ENCODE assay signal across 33 cellular contexts in genomic region chr3:184082034-184082433, GRCh38. TPM values are rescaled to one million over a fixed set of nuclear protein-coding genes. Genes with fewer than 3 reads are reported as not detected.
"Had no signal": no experiment of that assay in that cellular context is flagged by ENCODE, and none has a peak within 500 bp of the region (broad histone marks: within the 10 kb centered on the region; RNA-seq: fewer than 3 reads in every experiment).

No MANE protein-coding gene starts in this region.

- H3K4me3 ChIP-seq: ovary, psoas muscle, skin epidermis, stomach, thoracic aorta, thyroid gland, tibial nerve, upper lobe of left lung, vagina had no signal

- H3K9ac ChIP-seq: parathyroid adenoma had no signal

- H3K27me3 ChIP-seq: ovary, stomach, thyroid gland, tibial nerve, upper lobe of left lung, vagina had no signal

- H3K36me3 ChIP-seq: ovary, stomach, thoracic aorta, thyroid gland, tibial nerve, upper lobe of left lung, vagina had no signal

- H3K79me2 ChIP-seq: parathyroid adenoma had no signal

- H3K9me3 ChIP-seq: ovary, psoas muscle, thoracic aorta, thyroid gland, tibial nerve, vagina had no signal

- H2AFZ ChIP-seq: parathyroid adenoma had no signal

- FAIRE-seq: urothelium cell line had no signal

- DNase-seq: naive B cell; naive thymus-derived CD8-positive, alpha-beta T cell; nephron progenitor cell; occipital lobe; ovary; psoas muscle; right cardiac atrium; stimulated activated CD4-positive, alpha-beta T cell treated with anti-CD3 and anti-CD28 coated beads, Interleukin-15, amount 100 ng/mL, for 24 hours; stimulated activated CD4-positive, alpha-beta T cell treated with anti-CD3 and anti-CD28 coated beads, Interleukin-2, amount 100 ng/mL, for 24 hours; stimulated activated CD4-positive, alpha-beta T cell treated with anti-CD3 and anti-CD28 coated beads, Interleukin-2, amount 100 ng/mL, for 48 hours; stimulated activated CD4-positive, alpha-beta T cell treated with anti-CD3 and anti-CD28 coated beads, Interleukin-4, amount 100 ng/mL, for 24 hours; stimulated activated naive B cell treated with anti-CD40 and anti-IgM and Interleukin-4, amounts not matched to agents 10 μg/mL and 1 μg/mL and 100 μg/mL, for 72 hours; stimulated activated naive CD4-positive, alpha-beta T cell treated with Interleukin-2 at 50 U/mL for 16 hours; stomach; thyroid gland; trophoblast cell had no signal

- H3K27ac ChIP-seq: ovary, parathyroid adenoma, psoas muscle, skin epidermis, stomach, thoracic aorta, thyroid gland, tibial nerve, upper lobe of left lung, vagina had no signal

- H3K4me1 ChIP-seq: parathyroid adenoma, psoas muscle, stomach, thyroid gland, tibial nerve, upper lobe of left lung, vagina had no signal

- ATAC-seq: naive thymus-derived CD8-positive, alpha-beta T cell; psoas muscle; right cardiac atrium; sciatic nerve; stimulated activated effector memory CD8-positive, alpha-beta T cell treated with anti-CD3 and anti-CD28 coated beads, Interleukin-12 subunit alpha, Interleukin-12 subunit beta, amount 100 ng/mL, for 72 hours; stimulated activated naive B cell treated with anti-CD40 and anti-IgM and Interleukin-4, amounts not matched to agents 10 μg/mL and 1 μg/mL and 100 μg/mL, for 72 hours had no signal

RNA-seq across cellular contexts. Expression of gene HTR3E, which starts 14.8 kb away (rescaled TPM):
- total RNA-seq: naive thymus-derived CD8-positive, alpha-beta T cell; natural killer cell treated with Interleukin-12 subunit alpha and Interleukin-12 subunit beta and Interleukin-15 and Interleukin-18, amount 100 ng/mL, for 72 hours; neural crest cell; occipital lobe; osteoblast; ovary; progenitor cell of endocrine pancreas; psoas muscle; renal cortical epithelial cell; right cardiac atrium; sciatic nerve; stomach; subcutaneous adipose tissue; temporal lobe; thoracic aorta; thyroid gland; tibial nerve; upper lobe of left lung; ureter; vagina had no signal
- polyA plus RNA-seq: naive thymus-derived CD8-positive, alpha-beta T cell; ovary; right cardiac atrium; stomach had no signal

RNA-seq across cellular contexts. Expression of gene HTR3C, which starts 29.2 kb away (rescaled TPM):
- total RNA-seq: naive thymus-derived CD8-positive, alpha-beta T cell; natural killer cell treated with Interleukin-12 subunit alpha and Interleukin-12 subunit beta and Interleukin-15 and Interleukin-18, amount 100 ng/mL, for 72 hours; neural crest cell; occipital lobe; osteoblast; ovary; progenitor cell of endocrine pancreas; psoas muscle; renal cortical epithelial cell; right cardiac atrium; sciatic nerve; stomach; subcutaneous adipose tissue; temporal lobe; thoracic aorta; tibial nerve; ureter; vagina had no signal
- polyA plus RNA-seq: naive thymus-derived CD8-positive, alpha-beta T cell; ovary; psoas muscle; right cardiac atrium; stomach had no signal

RNA-seq across cellular contexts. Expression of gene HTR3D, which starts 50.5 kb away (rescaled TPM):
- total RNA-seq: naive thymus-derived CD8-positive, alpha-beta T cell; natural killer cell treated with Interleukin-12 subunit alpha and Interleukin-12 subunit beta and Interleukin-15 and Interleukin-18, amount 100 ng/mL, for 72 hours; neural crest cell; occipital lobe; osteoblast; progenitor cell of endocrine pancreas; psoas muscle; right cardiac atrium; sciatic nerve; stomach; subcutaneous adipose tissue; temporal lobe; thoracic aorta; thyroid gland; tibial nerve; upper lobe of left lung; ureter; vagina had no signal
- polyA plus RNA-seq: naive thymus-derived CD8-positive, alpha-beta T cell; ovary; psoas muscle; right cardiac atrium; stomach had no signal
